In genomic region chr12:67650528-67651379, GRCh38 we compare ENCODE assay signal across 8 cellular contexts. TPM values are rescaled to one million over a fixed set of nuclear protein-coding genes. Genes with fewer than 3 reads are reported as not detected.
A peak's percentile ranks its signal among the peaks of the same experiment; 100 is the strongest.
DNase-seq lines count a peak whose midpoint lies in the region; ATAC-seq and TF ChIP-seq lines count a peak whose summit lies in the region.

No MANE protein-coding gene starts in this region.

- H3K27me3 ChIP-seq in HUES48 (ENCODE audit: control insufficient read depth, insufficient read depth, low read length) (no peaks in the 10 kb centered on the region), kidney epithelial cell (ENCODE audit: control insufficient read depth, insufficient read depth, low read length) (no peaks in the 10 kb centered on the region)

- peaks cover 37% of the 10 kb centered on the region for H3K36me3 Mint-ChIP-seq in activated naive CD8-positive, alpha-beta T cell treated with anti-CD3 and anti-CD28 coated beads, Interleukin-2, amount 10 ng/mL, durations not matched to agents 7 days and 5 days

- in situ Hi-C loops in Caki2 (cut with HindIII; ENCODE audit: low pct_unique_long_range_greater_than_20kb, low sequenced_read_pairs): no loop called here

- H3K4me1 Mint-ChIP-seq in activated naive CD8-positive, alpha-beta T cell treated with anti-CD3 and anti-CD28 coated beads, Interleukin-2, amount 10 ng/mL, durations not matched to agents 7 days and 5 days: peaks cover 46% of the 10 kb centered on the region

- peaks cover 34% of the 10 kb centered on the region for H3K36me3 ChIP-seq in HUES48 (ENCODE audit: control insufficient read depth, insufficient read depth, low read length)
- H3K36me3 ChIP-seq in kidney epithelial cell (ENCODE audit: control insufficient read depth, insufficient read depth, low read length): no peaks in the 10 kb centered on the region

- peak overlapping the region; percentile 90; the same call in 1 of the 2 replicates for H3K9ac ChIP-seq in HUES48 (ENCODE audit: low read depth, low read length)

- ATAC-seq in activated naive CD8-positive, alpha-beta T cell treated with anti-CD3 and anti-CD28 coated beads, Interleukin-2, amount 10 ng/mL, durations not matched to agents 7 days and 5 days (ENCODE audit: low read depth): no peak
- ATAC-seq in HG02642 (IDR thresholded peaks at IDR 0.05; ENCODE audit: poor library complexity, unreplicated experiment): no peak

- H3K4me3 ChIP-seq in HUES48 (ENCODE audit: low read depth, low read length) (peak overlapping the region; percentile 78), kidney epithelial cell (ENCODE audit: low read depth, low read length) (peak overlapping the region; percentile 94)

- POLR2A ChIA-PET in activated naive CD8-positive, alpha-beta T cell treated with anti-CD3 and anti-CD28 coated beads, Interleukin-2, amount 10 ng/mL, durations not matched to agents 7 days and 5 days (lab: Charles Lee): interaction anchor here (1.2 to 4.4 kb wide), 10 partner anchors 15 to 381 kb away, joined by 3 to 57 read pairs (median 10); partner anchors contain the start of gene CAND1

- DNase-seq in Caki2 (ENCODE audit: low read depth) (peak; percentile 46), kidney epithelial cell (ENCODE audit: low read depth) (no peak), NCI-H446 (lab: John Stamatoyannopoulos, UW) (no peak), GM03348 (ENCODE audit: low spot score) (no peak)
- peak; percentile 40 for DNase-seq in activated naive CD8-positive, alpha-beta T cell treated with anti-CD3 and anti-CD28 coated beads, Interleukin-2, amount 10 ng/mL, durations not matched to agents 7 days and 5 days

- H3K4me1 ChIP-seq in HUES48 (ENCODE audit: control insufficient read depth, insufficient read depth, low read length): peaks cover 25% of the 10 kb centered on the region

- H3K9me3 Mint-ChIP-seq in activated naive CD8-positive, alpha-beta T cell treated with anti-CD3 and anti-CD28 coated beads, Interleukin-2, amount 10 ng/mL, durations not matched to agents 7 days and 5 days: no peaks in the 10 kb centered on the region

- H3K4me3 Mint-ChIP-seq in activated naive CD8-positive, alpha-beta T cell treated with anti-CD3 and anti-CD28 coated beads, Interleukin-2, amount 10 ng/mL, durations not matched to agents 7 days and 5 days: peak overlapping the region; percentile 94

- H3K9me3 ChIP-seq in HUES48 (ENCODE audit: control insufficient read depth, insufficient read depth, low read length): no peaks in the 10 kb centered on the region

- peak overlapping the region; percentile 93 for H3K27ac Mint-ChIP-seq in activated naive CD8-positive, alpha-beta T cell treated with anti-CD3 and anti-CD28 coated beads, Interleukin-2, amount 10 ng/mL, durations not matched to agents 7 days and 5 days

- no peak for TF ChIP-seq CTCF in kidney epithelial cell (IDR thresholded peaks at IDR 0.05; ENCODE audit: insufficient read depth, low read length, poor library complexity, severe bottlenecking)

- H3K27ac ChIP-seq in HUES48 (ENCODE audit: low read depth, low read length) (no peak overlapping the region), temporal lobe (ENCODE audit: low read depth, low read length) (peak overlapping the region; percentile 48)

- H3K27me3 Mint-ChIP-seq in activated naive CD8-positive, alpha-beta T cell treated with anti-CD3 and anti-CD28 coated beads, Interleukin-2, amount 10 ng/mL, durations not matched to agents 7 days and 5 days: peaks cover 4% of the 10 kb centered on the region

RNA-seq across cellular contexts. Expression of gene DYRK2, which starts 2.2 kb away (rescaled TPM):
- total RNA-seq in Caki2 (2014; rRNA removed; shearing (Covaris generic); ENCODE audit: low replicate concordance): 54.9 and 58.0 TPM in 2 replicates
- total RNA-seq in activated naive CD8-positive, alpha-beta T cell treated with anti-CD3 and anti-CD28 coated beads, Interleukin-2, amount 10 ng/mL, durations not matched to agents 7 days and 5 days: 100 to 1,000 TPM; 108 to 109 TPM
- 28.7 and 35.8 TPM in 2 replicates for total RNA-seq in kidney epithelial cell
- 73.3 TPM for total RNA-seq in temporal lobe

Comparison
In these comparisons a context has a peak if more than half of its experiments do, and no peak if none do; other contexts are left out.
1. DNase-seq: peak in Caki2 (single experiment) and activated naive CD8-positive, alpha-beta T cell treated with anti-CD3 and anti-CD28 coated beads, Interleukin-2, amount 10 ng/mL, durations not matched to agents 7 days and 5 days (single experiment); none in kidney epithelial cell (single experiment), NCI-H446 (0 of 2) and GM03348 (single experiment).